In the genomic region with DNA sequence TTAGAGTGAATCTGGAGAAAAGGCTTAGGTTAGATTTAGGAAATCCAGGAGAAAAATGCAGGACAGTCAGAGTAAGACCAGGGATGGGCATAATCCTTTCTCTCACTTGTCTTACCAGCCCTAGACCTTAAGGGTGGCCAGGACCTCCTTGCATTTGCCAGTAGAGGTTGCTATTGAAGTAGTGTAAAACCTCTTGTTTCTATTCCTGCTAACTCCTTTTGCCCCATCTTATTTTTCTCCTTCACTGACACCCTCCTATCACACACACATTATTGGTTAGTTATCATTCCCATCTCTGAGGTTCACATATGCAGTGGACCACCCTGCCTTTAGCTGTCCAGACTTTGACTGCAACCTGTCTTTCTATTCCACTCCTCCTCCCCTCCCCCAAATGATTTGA, we compare ENCODE assay signal across 8 cellular contexts.
A peak's percentile ranks its signal among the peaks of the same experiment; 100 is the strongest.
DNase-seq lines count a peak whose midpoint lies in the region; ATAC-seq and TF ChIP-seq lines count a peak whose summit lies in the region.

No MANE protein-coding gene starts in this region.

- no peak for TF ChIP-seq POLR2A in spleen (IDR thresholded peaks at IDR 0.05)

- H3K4me1 ChIP-seq in Panc1 (ENCODE audit: control insufficient read depth, insufficient read depth, low read length) = peaks cover 62% of the 10 kb centered on the region
- H3K4me1 ChIP-seq in stomach smooth muscle (ENCODE audit: control insufficient read depth, insufficient read depth, low read length) = peaks cover 43% of the 10 kb centered on the region
- peaks cover 7 to 70% (median 43%) of the 10 kb centered on the region in 6 donors for H3K4me1 ChIP-seq in spleen

- H3K27me3 ChIP-seq in Panc1 (ENCODE audit: control insufficient read depth, insufficient read depth, low read length) (no peaks in the 10 kb centered on the region), stomach smooth muscle (ENCODE audit: control insufficient read depth in 1 of 2, insufficient read depth in 2 of 2, low read length in 2 of 2) (no peaks in the 10 kb centered on the region), spleen (replicated peaks in 1 of 7) (no peaks in the 10 kb centered on the region)

- POLR2A ChIA-PET in Panc1 (lab: Charles Lee) = no interaction called here

- H3K9me3 ChIP-seq in Panc1 (ENCODE audit: control insufficient read depth, insufficient read depth, low read depth, low read length) (no peaks in the 10 kb centered on the region), stomach smooth muscle (ENCODE audit: control insufficient read depth in 2 of 2, low read length in 2 of 2) (no peaks in the 10 kb centered on the region), spleen (no peaks in the 10 kb centered on the region)

- TF ChIP-seq CTCF in Panc1 (IDR thresholded peaks at IDR 0.05) (peak; percentile 72), fibroblast of the aortic adventitia (IDR thresholded peaks at IDR 0.05; ENCODE audit: insufficient read depth, low read length) (peak; percentile 57), spleen (IDR thresholded peaks at IDR 0.05 in 8 of 11, conservative IDR thresholded peaks at IDR 0.05 in 3 of 11) (no peak)

- in situ Hi-C loops in Panc1 (cut with HindIII; ENCODE audit: low pct_unique_long_range_greater_than_20kb, low sequenced_read_pairs) = no loop called here

- H3K27ac ChIP-seq in Panc1 (ENCODE audit: low read length) = peak overlapping the region; percentile 78
- peak overlapping the region; percentile 46 for H3K27ac ChIP-seq in stomach smooth muscle (ENCODE audit: low read length)
- peak overlapping the region in 4 of 8 donors; percentile 20 to 81 (median 24) for H3K27ac ChIP-seq in spleen

- peak overlapping the region in 1 of 2 donors; percentile 17 for H3K9ac ChIP-seq in stomach smooth muscle (ENCODE audit: low read length in 2 of 2)

- peak; percentile 81 for ATAC-seq in Panc1

- BruUV-seq in Panc1 (replicated peaks; lab: Mats Ljungman, UMichigan) = no TSS peak

- H3K4me3 ChIP-seq in Panc1 (ENCODE audit: low read depth in 2 of 2, low read length in 2 of 2) (no peak overlapping the region), fibroblast of the aortic adventitia (ENCODE audit: low read depth, low read length) (no peak overlapping the region), stomach smooth muscle (ENCODE audit: low read length in 2 of 2) (no peak overlapping the region), spleen (no peak overlapping the region)

- H3K36me3 ChIP-seq in Panc1 (ENCODE audit: control insufficient read depth, insufficient read depth, low read length) (no peaks in the 10 kb centered on the region), stomach smooth muscle (ENCODE audit: control insufficient read depth in 2 of 2, insufficient read depth in 2 of 2, low read length in 2 of 2) (peaks cover 4% of the 10 kb centered on the region in 2 donors), spleen (peaks cover 0 to 6% (median 0%) of the 10 kb centered on the region in 6 donors)

- DNase-seq in NCI-H1105 treated with DMSO at 0.1 percent for 48 hours (lab: John Stamatoyannopoulos, UW) (peak; percentile 44), NCI-H1105 (lab: John Stamatoyannopoulos, UW) (no peak), Panc1 (ENCODE audit: low read depth, low spot score) (no peak), fibroblast of the aortic adventitia (ENCODE audit: low read depth) (peak; percentile 64), amygdala (lab: John Stamatoyannopoulos, UW) (no peak), NCI-H1417 treated with DMSO at 0.1 percent for 48 hours (lab: John Stamatoyannopoulos, UW) (no peak), spleen (no peak)

- intact Hi-C loops in Panc1 (cut with micrococcal nuclease; ENCODE audit: unreplicated experiment) = no loop called here
- intact Hi-C loops in spleen (cut with DNase I; ENCODE audit: low total_unique reads) = no loop called here

- CTCF ChIA-PET in Panc1 (lab: Charles Lee) = no interaction called here

Comparison
In these comparisons a context has a peak if more than half of its experiments do, and no peak if none do; other contexts are left out.
1. DNase-seq: peak in NCI-H1105 treated with DMSO at 0.1 percent for 48 hours (single experiment) and fibroblast of the aortic adventitia (single experiment); none in NCI-H1105 (single experiment), Panc1 (single experiment), amygdala (0 of 56), NCI-H1417 treated with DMSO at 0.1 percent for 48 hours (single experiment) and spleen (single experiment).
2. CTCF ChIP-seq: peak in Panc1 (single experiment) and fibroblast of the aortic adventitia (single experiment); none in spleen (0 of 11).